1 cellular context compared by ENCODE assay signal in the genomic region with DNA sequence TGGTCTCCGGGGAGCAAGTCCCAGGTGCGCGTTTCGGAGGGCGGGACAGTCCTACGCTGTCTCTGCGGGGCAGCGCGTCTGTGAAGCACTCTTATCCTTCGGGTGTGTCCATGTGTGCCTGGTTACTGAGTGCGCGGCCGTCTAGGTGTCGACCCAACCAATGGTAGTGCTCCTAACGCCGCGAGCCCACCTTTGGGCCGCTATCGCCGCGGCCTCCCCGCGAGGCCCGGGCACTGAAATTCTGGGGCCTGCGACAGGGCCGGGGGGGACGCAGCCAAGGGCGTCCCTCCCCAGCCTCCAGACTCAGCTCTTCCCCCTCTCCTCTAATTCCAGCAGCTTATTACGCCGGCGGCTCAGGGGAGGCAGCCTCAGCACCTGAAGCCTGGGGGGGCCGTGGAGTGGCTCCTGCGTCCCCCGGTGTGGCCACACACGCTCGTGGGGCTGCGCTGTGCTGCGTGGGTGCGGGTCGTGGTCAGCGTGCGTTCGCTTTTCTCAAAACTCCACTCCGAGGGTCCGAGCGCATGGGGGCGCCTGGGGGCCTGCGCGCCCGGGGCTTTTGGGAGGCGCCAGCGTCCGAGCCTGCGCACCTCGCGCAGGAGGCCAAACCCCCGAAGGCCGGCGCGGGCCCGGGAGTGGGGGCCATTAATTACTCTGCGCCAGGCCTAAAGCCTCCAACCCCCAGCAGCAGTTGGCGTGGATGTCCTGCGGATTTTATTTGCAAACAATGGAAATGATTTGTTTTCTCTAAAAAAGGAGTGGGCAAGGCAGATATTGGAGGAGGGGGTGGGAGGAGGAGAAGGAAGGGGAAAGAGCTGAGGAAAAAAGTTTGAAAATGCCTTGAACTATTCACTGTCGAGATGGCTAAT.
A peak's percentile ranks its signal among the peaks of the same experiment; 100 is the strongest.
TF ChIP-seq lines count a peak whose summit lies in the region.

No MANE protein-coding gene starts in this region.

TF ChIP-seq in HepG2, 621 proteins besides CTCF, POLR2A, EP300 and RAD21 (continued from another document and continues in another):
- TF ChIP-seq ZNF33B (CRISPR knock-in tag; IDR thresholded peaks at IDR 0.05), result peak; percentile 90; the same call in 1 of the 2 replicates
- TF ChIP-seq ZNF510 (CRISPR knock-in tag; IDR thresholded peaks at IDR 0.05; ENCODE audit: low read depth), result 0 out of 2 replicates have a peak, but pooled peaks have one; percentile 26
- TF ChIP-seq ZNF224 (CRISPR knock-in tag; IDR thresholded peaks at IDR 0.05), result 0 out of 2 replicates have a peak, but pooled peaks have one; percentile 45
- 0 out of 2 replicates have a peak, but pooled peaks have one; percentile 6 for TF ChIP-seq ZNF431 (CRISPR knock-in tag; IDR thresholded peaks at IDR 0.05; ENCODE audit: borderline replicate concordance, low read depth)
- TF ChIP-seq ATF4 (CRISPR knock-in tag; IDR thresholded peaks at IDR 0.05), result peak in 1 of 2 experiments; percentile 36; a peak in 1 of 4 replicates
- TF ChIP-seq ARID5B (CRISPR knock-in tag; IDR thresholded peaks at IDR 0.05), result 0 out of 2 replicates have a peak, but pooled peaks have one; percentile 12
- TF ChIP-seq ELF1 (CRISPR knock-in tag; IDR thresholded peaks at IDR 0.05), result 0 out of 2 replicates have a peak, but pooled peaks have one; percentile 25
- TF ChIP-seq HDAC1 (CRISPR knock-in tag; IDR thresholded peaks at IDR 0.05), result no peak
- TF ChIP-seq KLF9 (CRISPR knock-in tag; IDR thresholded peaks at IDR 0.05; ENCODE audit: low read depth), result no peak
- peak; percentile 63 for TF ChIP-seq AKAP8 (CRISPR knock-in tag; IDR thresholded peaks at IDR 0.05)
- peak; percentile 77; the same call in 1 of the 2 replicates for TF ChIP-seq HNRNPL (IDR thresholded peaks at IDR 0.05; ENCODE audit: low read depth, low read length)
- TF ChIP-seq, protein P1, sequence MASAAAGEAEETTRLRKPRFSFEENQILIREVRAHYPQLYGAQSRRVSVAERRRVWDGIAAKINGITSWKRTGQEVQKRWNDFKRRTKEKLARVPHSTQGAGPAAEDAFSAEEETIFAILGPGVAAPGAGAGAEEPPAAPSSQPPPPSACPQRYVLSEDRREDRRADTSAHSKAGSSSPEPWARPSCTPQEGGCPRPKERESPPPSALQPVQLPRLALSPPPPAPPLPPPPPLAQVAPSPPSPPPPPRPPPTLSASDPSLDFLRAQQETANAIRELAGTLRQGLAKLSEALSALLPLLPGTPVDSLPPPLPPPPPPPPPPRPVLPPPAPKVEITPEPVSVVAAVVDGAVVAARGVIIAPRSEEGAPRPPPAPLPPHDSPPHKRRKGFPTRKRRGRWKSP (CRISPR knock-in tag; IDR thresholded peaks at IDR 0.05), result no peak
- TF ChIP-seq ZMAT3 (CRISPR knock-in tag; conservative IDR thresholded peaks at IDR 0.05), result 0 out of 2 replicates have a peak, but pooled peaks have one; percentile 61
- TF ChIP-seq UBTF (CRISPR knock-in tag; IDR thresholded peaks at IDR 0.05), result peak; percentile 83
- TF ChIP-seq, protein P2, sequence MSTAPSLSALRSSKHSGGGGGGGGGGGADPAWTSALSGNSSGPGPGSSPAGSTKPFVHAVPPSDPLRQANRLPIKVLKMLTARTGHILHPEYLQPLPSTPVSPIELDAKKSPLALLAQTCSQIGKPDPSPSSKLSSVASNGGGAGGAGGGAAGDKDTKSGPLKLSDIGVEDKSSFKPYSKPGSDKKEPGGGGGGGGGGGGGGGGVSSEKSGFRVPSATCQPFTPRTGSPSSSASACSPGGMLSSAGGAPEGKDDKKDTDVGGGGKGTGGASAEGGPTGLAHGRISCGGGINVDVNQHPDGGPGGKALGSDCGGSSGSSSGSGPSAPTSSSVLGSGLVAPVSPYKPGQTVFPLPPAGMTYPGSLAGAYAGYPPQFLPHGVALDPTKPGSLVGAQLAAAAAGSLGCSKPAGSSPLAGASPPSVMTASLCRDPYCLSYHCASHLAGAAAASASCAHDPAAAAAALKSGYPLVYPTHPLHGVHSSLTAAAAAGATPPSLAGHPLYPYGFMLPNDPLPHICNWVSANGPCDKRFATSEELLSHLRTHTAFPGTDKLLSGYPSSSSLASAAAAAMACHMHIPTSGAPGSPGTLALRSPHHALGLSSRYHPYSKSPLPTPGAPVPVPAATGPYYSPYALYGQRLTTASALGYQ (CRISPR knock-in tag; IDR thresholded peaks at IDR 0.05), result no peak
- TF ChIP-seq ZSCAN22 (CRISPR knock-in tag; IDR thresholded peaks at IDR 0.05), result 0 out of 2 replicates have a peak, but pooled peaks have one; percentile 48
- peak; percentile 76 for TF ChIP-seq ZBTB7A (CRISPR knock-in tag; IDR thresholded peaks at IDR 0.05)
- TF ChIP-seq ZFP90 (CRISPR knock-in tag; IDR thresholded peaks at IDR 0.05; ENCODE audit: borderline replicate concordance), result peak; percentile 44
- 0 out of 2 replicates have a peak, but pooled peaks have one; percentile 35 for TF ChIP-seq JUNB (CRISPR knock-in tag; IDR thresholded peaks at IDR 0.05; ENCODE audit: borderline replicate concordance)
- TF ChIP-seq KAT7 (CRISPR knock-in tag; IDR thresholded peaks at IDR 0.05; ENCODE audit: borderline replicate concordance), result 0 out of 2 replicates have a peak, but pooled peaks have one; percentile 29
- peak; percentile 15 for TF ChIP-seq KAT8 (CRISPR knock-in tag; IDR thresholded peaks at IDR 0.05)
- TF ChIP-seq, protein P3, sequence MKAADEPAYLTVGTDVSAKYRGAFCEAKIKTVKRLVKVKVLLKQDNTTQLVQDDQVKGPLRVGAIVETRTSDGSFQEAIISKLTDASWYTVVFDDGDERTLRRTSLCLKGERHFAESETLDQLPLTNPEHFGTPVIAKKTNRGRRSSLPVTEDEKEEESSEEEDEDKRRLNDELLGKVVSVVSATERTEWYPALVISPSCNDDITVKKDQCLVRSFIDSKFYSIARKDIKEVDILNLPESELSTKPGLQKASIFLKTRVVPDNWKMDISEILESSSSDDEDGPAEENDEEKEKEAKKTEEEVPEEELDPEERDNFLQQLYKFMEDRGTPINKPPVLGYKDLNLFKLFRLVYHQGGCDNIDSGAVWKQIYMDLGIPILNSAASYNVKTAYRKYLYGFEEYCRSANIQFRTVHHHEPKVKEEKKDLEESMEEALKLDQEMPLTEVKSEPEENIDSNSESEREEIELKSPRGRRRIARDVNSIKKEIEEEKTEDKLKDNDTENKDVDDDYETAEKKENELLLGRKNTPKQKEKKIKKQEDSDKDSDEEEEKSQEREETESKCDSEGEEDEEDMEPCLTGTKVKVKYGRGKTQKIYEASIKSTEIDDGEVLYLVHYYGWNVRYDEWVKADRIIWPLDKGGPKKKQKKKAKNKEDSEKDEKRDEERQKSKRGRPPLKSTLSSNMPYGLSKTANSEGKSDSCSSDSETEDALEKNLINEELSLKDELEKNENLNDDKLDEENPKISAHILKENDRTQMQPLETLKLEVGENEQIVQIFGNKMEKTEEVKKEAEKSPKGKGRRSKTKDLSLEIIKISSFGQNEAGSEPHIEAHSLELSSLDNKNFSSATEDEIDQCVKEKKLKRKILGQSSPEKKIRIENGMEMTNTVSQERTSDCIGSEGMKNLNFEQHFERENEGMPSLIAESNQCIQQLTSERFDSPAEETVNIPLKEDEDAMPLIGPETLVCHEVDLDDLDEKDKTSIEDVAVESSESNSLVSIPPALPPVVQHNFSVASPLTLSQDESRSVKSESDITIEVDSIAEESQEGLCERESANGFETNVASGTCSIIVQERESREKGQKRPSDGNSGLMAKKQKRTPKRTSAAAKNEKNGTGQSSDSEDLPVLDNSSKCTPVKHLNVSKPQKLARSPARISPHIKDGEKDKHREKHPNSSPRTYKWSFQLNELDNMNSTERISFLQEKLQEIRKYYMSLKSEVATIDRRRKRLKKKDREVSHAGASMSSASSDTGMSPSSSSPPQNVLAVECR (CRISPR knock-in tag; IDR thresholded peaks at IDR 0.05; ENCODE audit: borderline replicate concordance), result peak; percentile 43; the same call in 1 of the 2 replicates
- TF ChIP-seq PATZ1 (CRISPR knock-in tag; IDR thresholded peaks at IDR 0.05), result peak; percentile 93
- peak; percentile 27; the same call in 1 of the 2 replicates for TF ChIP-seq ZNF790 (CRISPR knock-in tag; IDR thresholded peaks at IDR 0.05; ENCODE audit: borderline replicate concordance)
- TF ChIP-seq LCORL (IDR thresholded peaks at IDR 0.05), result no peak
- TF ChIP-seq LCORL (CRISPR knock-in tag; IDR thresholded peaks at IDR 0.05), result peak; percentile 82
- peak; percentile 39; the same call in 1 of the 2 replicates for TF ChIP-seq IRF1 (CRISPR knock-in tag; IDR thresholded peaks at IDR 0.05; ENCODE audit: low read depth)
- 0 out of 2 replicates have a peak, but pooled peaks have one; percentile 77 for TF ChIP-seq PAWR (CRISPR knock-in tag; IDR thresholded peaks at IDR 0.05; ENCODE audit: borderline replicate concordance)
- TF ChIP-seq ZBTB8A (CRISPR knock-in tag; IDR thresholded peaks at IDR 0.05; ENCODE audit: borderline replicate concordance, low read depth), result no peak
- TF ChIP-seq HNRNPLL (IDR thresholded peaks at IDR 0.05; ENCODE audit: low read depth, low read length, poor library complexity, severe bottlenecking), result peak; percentile 98
- peak; percentile 46; the same call in 1 of the 3 replicates for TF ChIP-seq MXI1 (IDR thresholded peaks at IDR 0.05; ENCODE audit: borderline replicate concordance, low read depth, low read length)
- 0 out of 2 replicates have a peak, but pooled peaks have one; percentile 79 for TF ChIP-seq ZNF607 (CRISPR knock-in tag; IDR thresholded peaks at IDR 0.05; ENCODE audit: borderline replicate concordance)
- TF ChIP-seq ZNF572 (CRISPR knock-in tag; IDR thresholded peaks at IDR 0.05), result peak; percentile 88
- no peak for TF ChIP-seq ELF4 (CRISPR knock-in tag; IDR thresholded peaks at IDR 0.05; ENCODE audit: borderline replicate concordance)
- TF ChIP-seq KMT2A (CRISPR knock-in tag; IDR thresholded peaks at IDR 0.05), result no peak
